Comparison of ENCODE assay signal across 8 cellular contexts in genomic region chr9:114504341-114505186, GRCh38. TPM values are rescaled to one million over a fixed set of nuclear protein-coding genes. Genes with fewer than 3 reads are reported as not detected.
A peak's percentile ranks its signal among the peaks of the same experiment; 100 is the strongest.
DNase-seq lines count a peak whose midpoint lies in the region; ATAC-seq and TF ChIP-seq lines count a peak whose summit lies in the region.

No MANE protein-coding gene starts in this region.

- in situ Hi-C loops in transverse colon (cut with MboI; ENCODE audit: low pct_ligation_motif_present in 1 of 4, low pct_unique_long_range_greater_than_20kb in 1 of 4, low sequenced_read_pairs in 3 of 4), result loop anchor here in 1 of 4 donors (10.0 kb wide), 1 partner anchor 100 kb away; no protein-coding TSS in a partner anchor

- H3K36me3 Mint-ChIP-seq in nephron (ENCODE audit: low read depth), result no peaks in the 10 kb centered on the region

- no peak overlapping the region for H3K27ac Mint-ChIP-seq in nephron

- H3K9me3 ChIP-seq in transverse colon, result no peaks in the 10 kb centered on the region

- H3K27me3 Mint-ChIP-seq in nephron (ENCODE audit: low read depth), result peaks cover 34% of the 10 kb centered on the region

- H3K4me1 Mint-ChIP-seq in nephron, result peaks cover 33% of the 10 kb centered on the region

- H3K27ac ChIP-seq in transverse colon, result peak overlapping the region; percentile 74 to 89 (median 82)

- peak; percentile 8 for TF ChIP-seq CTCF in fibroblast of the aortic adventitia (IDR thresholded peaks at IDR 0.05; ENCODE audit: insufficient read depth, low read length)
- peak; percentile 28 to 53 (median 35) for TF ChIP-seq CTCF in nephron (IDR thresholded peaks at IDR 0.05; ENCODE audit: unreplicated experiment in 3 of 3)
- TF ChIP-seq CTCF in transverse colon (IDR thresholded peaks at IDR 0.05), result peak; percentile 14 to 42 (median 36)

- peak overlapping the region; percentile 86 to 89 (median 86) for H3K4me3 Mint-ChIP-seq in nephron

- ATAC-seq in GM19351 (IDR thresholded peaks at IDR 0.05; ENCODE audit: unreplicated experiment) (no peak), HG03565 (IDR thresholded peaks at IDR 0.05; ENCODE audit: unreplicated experiment) (no peak)

- intact Hi-C loops in transverse colon (cut with DNase I; ENCODE audit: low total_unique reads), result loop anchor here (10.0 kb wide), 1 partner anchor 80 kb away; the partner anchor contains the start of gene ATP6V1G1

- no peak for TF ChIP-seq POLR2A in transverse colon (IDR thresholded peaks at IDR 0.05)

- H3K4me3 ChIP-seq in fibroblast of the aortic adventitia (ENCODE audit: low read depth, low read length) (peak overlapping the region; percentile 73), transverse colon (peak overlapping the region; percentile 59 to 73 (median 72))

- no peaks in the 10 kb centered on the region for H3K9me3 Mint-ChIP-seq in nephron

- DNase-seq in ELF-1 (ENCODE audit: low read depth, low spot score) (peak; percentile 75), NCI-H69 (lab: John Stamatoyannopoulos, UW) (peak; percentile 82), fibroblast of the aortic adventitia (ENCODE audit: low read depth) (no peak), transverse colon (peak; percentile 44)
- peak; percentile 15 for DNase-seq in activated T-helper 9 cell treated with anti-CD3 and anti-CD28 coated beads, Interleukin-2, amount 50 U/mL, for 16 hours (ENCODE audit: low read depth)

- 36% methylated on average over 94 of the region's 101 CpGs; no CpG with 5 or more reads in 1 of the 2 donors for WGBS in transverse colon (ENCODE audit: low coverage in 1 of 2), 2 donors

- no peaks in the 10 kb centered on the region for H3K36me3 ChIP-seq in transverse colon

- peaks cover 4% of the 10 kb centered on the region for H3K27me3 ChIP-seq in transverse colon

- TF ChIP-seq EP300 in transverse colon (IDR thresholded peaks at IDR 0.05; ENCODE audit: low read depth), result no peak

- peaks cover 5 to 27% (median 19%) of the 10 kb centered on the region in 4 donors for H3K4me1 ChIP-seq in transverse colon

RNA-seq across cellular contexts. Expression of gene WHRN, which starts 0.7 kb away (rescaled TPM):
- 2.1 and 3.5 TPM in 2 replicates for total RNA-seq in fibroblast of the aortic adventitia (ENCODE audit: low replicate concordance)
- total RNA-seq in transverse colon, result 10 to 100 TPM in 2 of 4 donors, 1 to 10 TPM in 2; 5.4 to 23.6 (median 8.5) TPM
